ENCODE assay signal across 8 cellular contexts in genomic region chrX:40170830-40171512, GRCh38.
DNase-seq lines count a peak whose midpoint lies in the region; ATAC-seq, FAIRE-seq and TF ChIP-seq lines count a peak whose summit lies in the region.

No MANE protein-coding gene starts in this region.

- no peak overlapping the region for H3K9ac ChIP-seq in HepG2 (ENCODE audit: insufficient read depth, low read depth, low read length)

- 66% methylated on average over 9 of the region's 17 CpGs for WGBS in HepG2 (ENCODE audit: low lambda C conversion rate)

- TF ChIP-seq EP300 in HepG2 (IDR thresholded peaks at IDR 0.05; ENCODE audit: low read depth in 2 of 2, low read length in 2 of 2) = no peak
- TF ChIP-seq EP300 in HepG2 (CRISPR knock-in tag; IDR thresholded peaks at IDR 0.05; ENCODE audit: borderline replicate concordance) = no peak

- H3K36me3 ChIP-seq in HepG2 (replicated peaks in 1 of 2; ENCODE audit: control insufficient read depth in 1 of 2, insufficient read depth in 2 of 2, low read length in 2 of 2) = no peaks in the 10 kb centered on the region

- peaks cover 13% of the 10 kb centered on the region for H3K79me2 ChIP-seq in HepG2 (ENCODE audit: insufficient read depth, low read length)

- TF ChIP-seq RAD21 in HepG2 (CRISPR knock-in tag; IDR thresholded peaks at IDR 0.05) = no peak

- TF ChIP-seq POLR2A in HepG2 (IDR thresholded peaks at IDR 0.05; ENCODE audit: insufficient read depth in 1 of 2, low read depth in 2 of 2, low read length in 2 of 2) = no peak

- peak overlapping the region; percentile 89 for H3K4me3 Mint-ChIP-seq in activated T-cell treated with anti-CD3 and anti-CD28 coated beads, Interleukin-2, amount 50 U/mL, for 4 hours
- peak overlapping the region; percentile 78 for H3K4me3 Mint-ChIP-seq in activated CD8-positive, alpha-beta T cell treated with anti-CD3 and anti-CD28 coated beads, Interleukin-2, amount 10 ng/mL, durations not matched to agents 7 days and 5 days
- H3K4me3 Mint-ChIP-seq in type B pancreatic cell = peak overlapping the region; percentile 77

- intact Hi-C loops in HepG2 (cut with micrococcal nuclease; ENCODE audit: unreplicated experiment) = loop anchor here (5.0 kb wide), 2 partner anchors 89 to 96 kb away; no protein-coding TSS in a partner anchor

- H3K4me1 ChIP-seq in HepG2 (ENCODE audit: insufficient read depth, low read length) = peaks cover 80% of the 10 kb centered on the region

- H3K4me2 ChIP-seq in HepG2 (ENCODE audit: low read depth, low read length) = no peak overlapping the region

- H3K27me3 ChIP-seq in HepG2 (ENCODE audit: control insufficient read depth in 1 of 2, insufficient read depth in 2 of 2, low read length in 2 of 2) = no peaks in the 10 kb centered on the region

- no peak for FAIRE-seq in HepG2 (lab: Jason Lieb, UNC)

- peaks cover 55% of the 10 kb centered on the region for H3K4me1 Mint-ChIP-seq in activated T-cell treated with anti-CD3 and anti-CD28 coated beads, Interleukin-2, amount 50 U/mL, for 4 hours (ENCODE audit: low read depth)
- peaks cover 65% of the 10 kb centered on the region for H3K4me1 Mint-ChIP-seq in activated CD8-positive, alpha-beta T cell treated with anti-CD3 and anti-CD28 coated beads, Interleukin-2, amount 10 ng/mL, durations not matched to agents 7 days and 5 days (ENCODE audit: low read depth)
- H3K4me1 Mint-ChIP-seq in type B pancreatic cell (ENCODE audit: unreplicated experiment) = peaks cover 37% of the 10 kb centered on the region

- DNase-seq in activated T-cell treated with anti-CD3 and anti-CD28 coated beads, Interleukin-2, amount 50 U/mL, for 4 hours = no peak
- DNase-seq in activated T-cell treated with anti-CD3 and anti-CD28 coated beads, Interleukin-2, amount 50 U/mL, for 1 hour = no peak
- no peak for DNase-seq in activated CD8-positive, alpha-beta T cell treated with anti-CD3 and anti-CD28 coated beads, Interleukin-2, amount 10 ng/mL, durations not matched to agents 7 days and 5 days
- DNase-seq in HepG2 (ENCODE audit: low spot score) (no peak), type B pancreatic cell (ENCODE audit: extremely low spot score, unreplicated experiment) (no peak), left lobe of liver (ENCODE audit: low spot score) (no peak), glomerular visceral epithelial cell (ENCODE audit: extremely low spot score) (no peak)

- no peak for ATAC-seq in activated T-cell treated with anti-CD3 and anti-CD28 coated beads, Interleukin-2, amount 50 U/mL, for 4 hours
- ATAC-seq in activated CD8-positive, alpha-beta T cell treated with anti-CD3 and anti-CD28 coated beads, Interleukin-2, amount 10 ng/mL, durations not matched to agents 7 days and 5 days = no peak
- ATAC-seq in HepG2 (no peak), left lobe of liver (no peak)
- no peak for ATAC-seq in activated CD4-positive, CD25-positive, alpha-beta regulatory T cell treated with anti-CD3 and anti-CD28 coated beads, Interleukin-2, amount 50 U/mL, for 24 hours

- no peaks in the 10 kb centered on the region for H3K9me3 Mint-ChIP-seq in activated T-cell treated with anti-CD3 and anti-CD28 coated beads, Interleukin-2, amount 50 U/mL, for 4 hours
- H3K9me3 Mint-ChIP-seq in activated CD8-positive, alpha-beta T cell treated with anti-CD3 and anti-CD28 coated beads, Interleukin-2, amount 10 ng/mL, durations not matched to agents 7 days and 5 days (ENCODE audit: insufficient read depth) = no peaks in the 10 kb centered on the region
- no peaks in the 10 kb centered on the region for H3K9me3 Mint-ChIP-seq in type B pancreatic cell

- H3K27ac Mint-ChIP-seq in activated CD8-positive, alpha-beta T cell treated with anti-CD3 and anti-CD28 coated beads, Interleukin-2, amount 10 ng/mL, durations not matched to agents 7 days and 5 days = peak overlapping the region; percentile 96
- H3K27ac Mint-ChIP-seq in type B pancreatic cell = peak overlapping the region; percentile 39

- H3K9me3 ChIP-seq in HepG2 (ENCODE audit: low read length) = no peaks in the 10 kb centered on the region

- TF ChIP-seq CTCF in HepG2 (CRISPR knock-in tag; IDR thresholded peaks at IDR 0.05) = no peak
- TF ChIP-seq CTCF in type B pancreatic cell (conservative IDR thresholded peaks at IDR 0.05) = no peak

- no peaks in the 10 kb centered on the region for H4K20me1 ChIP-seq in HepG2 (ENCODE audit: insufficient read depth, low read length)

- no TSS peak for BruUV-seq in HepG2 (replicated peaks; lab: Mats Ljungman, UMichigan)

- in situ Hi-C loops in HepG2 (cut with HindIII; ENCODE audit: extremely low pct_ligation_motif_present, low pct_unique_long_range_greater_than_20kb) = no loop called here

- H3K27ac ChIP-seq in HepG2 (ENCODE audit: extremely low read length, insufficient read depth, low read length) = peak overlapping the region; percentile 40

- CTCF ChIA-PET in activated CD8-positive, alpha-beta T cell treated with anti-CD3 and anti-CD28 coated beads, Interleukin-2, amount 10 ng/mL, durations not matched to agents 7 days and 5 days (lab: Charles Lee) = interaction anchor here (0.7 kb wide), 1 partner anchor 73 kb away, joined by 3 read pairs; no protein-coding TSS in a partner anchor
- CTCF ChIA-PET in HepG2 (lab: Yijun Ruan, JAX; ENCODE audit: low intra/inter-chr PET ratio, low total read pairs) = no interaction called here

- no peaks in the 10 kb centered on the region for H3K27me3 Mint-ChIP-seq in activated T-cell treated with anti-CD3 and anti-CD28 coated beads, Interleukin-2, amount 50 U/mL, for 4 hours (ENCODE audit: low read depth)
- H3K27me3 Mint-ChIP-seq in activated CD8-positive, alpha-beta T cell treated with anti-CD3 and anti-CD28 coated beads, Interleukin-2, amount 10 ng/mL, durations not matched to agents 7 days and 5 days (ENCODE audit: low read depth) = no peaks in the 10 kb centered on the region
- peaks cover 11% of the 10 kb centered on the region for H3K27me3 Mint-ChIP-seq in type B pancreatic cell

- H2AFZ ChIP-seq in HepG2 (ENCODE audit: low read length) = no peak overlapping the region

- peaks cover 2% of the 10 kb centered on the region for H3K36me3 Mint-ChIP-seq in activated T-cell treated with anti-CD3 and anti-CD28 coated beads, Interleukin-2, amount 50 U/mL, for 4 hours (ENCODE audit: insufficient read depth)
- no peaks in the 10 kb centered on the region for H3K36me3 Mint-ChIP-seq in activated CD8-positive, alpha-beta T cell treated with anti-CD3 and anti-CD28 coated beads, Interleukin-2, amount 10 ng/mL, durations not matched to agents 7 days and 5 days (ENCODE audit: low read depth)
- peaks cover 4% of the 10 kb centered on the region for H3K36me3 Mint-ChIP-seq in type B pancreatic cell

- H3K4me3 ChIP-seq in HepG2 (replicated peaks in 1 of 3; ENCODE audit: insufficient read depth in 1 of 3, low read depth in 2 of 3, low read length in 3 of 3) = no peak overlapping the region

- POLR2A ChIA-PET in activated CD8-positive, alpha-beta T cell treated with anti-CD3 and anti-CD28 coated beads, Interleukin-2, amount 10 ng/mL, durations not matched to agents 7 days and 5 days (lab: Charles Lee) = interaction anchor here (0.6 to 7.6 kb wide), 6 partner anchors 66 to 315 kb away, joined by 3 to 73 read pairs (median 4); partner anchors contain the start of gene BCOR
- POLR2A ChIA-PET in HepG2 (lab: Yijun Ruan, JAX) = no interaction called here

TF ChIP-seq in HepG2, 621 proteins besides CTCF, POLR2A, EP300 and RAD21:
- TF ChIP-seq ZBTB42 (CRISPR knock-in tag; IDR thresholded peaks at IDR 0.05) (no peak), CHD2 (IDR thresholded peaks at IDR 0.05; ENCODE audit: low read depth, low read length) (no peak), ZNF740 (CRISPR knock-in tag; IDR thresholded peaks at IDR 0.05) (no peak), AGO1 (IDR thresholded peaks at IDR 0.05; ENCODE audit: low read depth, low read length, poor library complexity, severe bottlenecking) (no peak), ZNF839 (CRISPR knock-in tag; IDR thresholded peaks at IDR 0.05; ENCODE audit: borderline replicate concordance) (no peak), SIX4 (CRISPR knock-in tag; IDR thresholded peaks at IDR 0.05) (no peak), NCOR1 (IDR thresholded peaks at IDR 0.05; ENCODE audit: borderline replicate concordance, low read length) (no peak)
